Comparison of ENCODE assay signal across 8 cellular contexts in genomic region chr14:105419305-105420091, GRCh38. TPM values are rescaled to one million over a fixed set of nuclear protein-coding genes. Genes with fewer than 3 reads are reported as not detected.
DNase-seq lines count a peak whose midpoint lies in the region; ATAC-seq, FAIRE-seq and TF ChIP-seq lines count a peak whose summit lies in the region.

MTA1 (plus strand) TSS chr14:105419827; CDS start chr14:105420036, 209 bp downstream.

- peaks cover 6% of the 10 kb centered on the region for H3K9me1 ChIP-seq in K562 (ENCODE audit: control insufficient read depth, insufficient read depth, low read length)

- in situ Hi-C loops in K562 (cut with MboI): no loop called here

- peak; percentile 47 for TF ChIP-seq POLR2A in K562 (conservative IDR thresholded peaks at IDR 0.05)

- H3K4me2 ChIP-seq in K562 (ENCODE audit: insufficient read depth, low read length): peak within 1 kb of the TSS; percentile 77

- no peaks in the 10 kb centered on the region for H3K27me3 ChIP-seq in K562 (ENCODE audit: control insufficient read depth in 2 of 2, insufficient read depth in 2 of 2, low read length in 2 of 2)
- H3K27me3 ChIP-seq in iPS-18a (ENCODE audit: control insufficient read depth, insufficient read depth, low read length): peaks cover 1% of the 10 kb centered on the region
- H3K27me3 ChIP-seq in skeletal muscle tissue (ENCODE audit: control insufficient read depth in 3 of 3, insufficient read depth in 3 of 3, low read length in 3 of 3): no peaks in the 10 kb centered on the region

- H3K9me3 Mint-ChIP-seq in T-cell: no peaks in the 10 kb centered on the region

- H3K4me3 ChIP-seq in K562 (peak within 1 kb of the TSS; percentile 71), iPS-18a (ENCODE audit: low read length) (peak within 1 kb of the TSS; percentile 73), skeletal muscle tissue (ENCODE audit: low read length in 3 of 3) (peak within 1 kb of the TSS; percentile 73 to 83 (median 82))

- H4K20me1 ChIP-seq in K562 (replicated peaks; ENCODE audit: control insufficient read depth, insufficient read depth, low read length): no peaks in the 10 kb centered on the region

- intact Hi-C loops in K562 (cut with micrococcal nuclease): no loop called here

- no peak for TF ChIP-seq RAD21 in K562 (CRISPR knock-in tag; conservative IDR thresholded peaks at IDR 0.05 in 1 of 2, IDR thresholded peaks at IDR 0.05 in 1 of 2)

- H3K27ac Mint-ChIP-seq in T-cell: peak within 1 kb of the TSS in 1 of 2 donors; percentile 86

- H3K27me3 Mint-ChIP-seq in T-cell: peaks cover 0 to 2% of the 10 kb centered on the region in 2 donors

- ATAC-seq in HG03460 (IDR thresholded peaks at IDR 0.05; ENCODE audit: unreplicated experiment) (peak; percentile 47), T-cell (replicated peaks in 1 of 4) (peak; percentile 71 to 76 (median 72)), K562 (peak; percentile 73), HG02938 (IDR thresholded peaks at IDR 0.05; ENCODE audit: unreplicated experiment) (no peak)

- peaks cover 31 to 39% (median 32%) of the 10 kb centered on the region in 3 donors for H3K4me1 Mint-ChIP-seq in T-cell

- TF ChIP-seq EP300 in K562 (IDR thresholded peaks at IDR 0.05; ENCODE audit: low read length): no peak

- peak; percentile 42 for DNase-seq in NCI-H1436 (lab: John Stamatoyannopoulos, UW)
- DNase-seq in NCI-H1436 treated with DMSO at 0.1 percent for 48 hours (lab: John Stamatoyannopoulos, UW): no peak
- DNase-seq in T-cell: peak in 26 of 34 experiments; percentile 13 to 49 (median 26)
- DNase-seq in K562 (ENCODE audit: extremely low read depth in 1 of 4, low spot score in 3 of 4): peak; percentile 66 to 78 (median 76)

- H3K36me3 ChIP-seq in K562 (ENCODE audit: control insufficient read depth, insufficient read depth, low read length): peaks cover 25% of the 10 kb centered on the region; the same call in 2 of the 3 replicates
- peaks cover 4% of the 10 kb centered on the region for H3K36me3 ChIP-seq in iPS-18a (ENCODE audit: control insufficient read depth, low read depth, low read length)
- H3K36me3 ChIP-seq in skeletal muscle tissue (ENCODE audit: control insufficient read depth in 3 of 3, insufficient read depth in 3 of 3, low read length in 3 of 3): no peaks in the 10 kb centered on the region

- peaks cover 47% of the 10 kb centered on the region for H3K79me2 ChIP-seq in K562 (ENCODE audit: control insufficient read depth, insufficient read depth, low read length)

- H3K4me1 ChIP-seq in K562 (replicated peaks in 1 of 2; ENCODE audit: control insufficient read depth in 2 of 2, insufficient read depth in 2 of 2, low read length in 2 of 2): peaks cover 11 to 60% of the 10 kb centered on the region in 2 experiments; a peak in 4 of 5 replicates
- H3K4me1 ChIP-seq in iPS-18a (ENCODE audit: control insufficient read depth, low read depth, low read length): no peaks in the 10 kb centered on the region
- peaks cover 30 to 44% (median 43%) of the 10 kb centered on the region in 3 donors for H3K4me1 ChIP-seq in skeletal muscle tissue (ENCODE audit: control insufficient read depth in 3 of 3, insufficient read depth in 3 of 3, low read length in 3 of 3)

- no peaks in the 10 kb centered on the region for H3K9me3 ChIP-seq in K562 (replicated peaks; ENCODE audit: control insufficient read depth, insufficient read depth, low read depth, low read length)
- no peaks in the 10 kb centered on the region for H3K9me3 ChIP-seq in iPS-18a (ENCODE audit: control insufficient read depth, low read depth, low read length)
- H3K9me3 ChIP-seq in skeletal muscle tissue (ENCODE audit: control insufficient read depth in 3 of 3, low read length in 3 of 3): no peaks in the 10 kb centered on the region

- CTCF ChIA-PET in T-cell (lab: Charles Lee) (no interaction called here), K562 (lab: Yijun Ruan, JAX; ENCODE audit: low intra/inter-chr PET ratio) (no interaction called here)

- H3K36me3 Mint-ChIP-seq in T-cell: no peaks in the 10 kb centered on the region

- peak within 1 kb of the TSS; percentile 79 to 88 (median 84) for H3K4me3 Mint-ChIP-seq in T-cell

- BruUV-seq in K562 (replicated peaks; lab: Mats Ljungman, UMichigan): no TSS peak

- FAIRE-seq in K562 (lab: Jason Lieb, UNC): no peak

- POLR2A ChIA-PET in T-cell (lab: Charles Lee): no interaction called here
- POLR2A ChIA-PET in K562 (lab: Yijun Ruan, JAX): no interaction called here

- H3K9ac ChIP-seq in K562 (ENCODE audit: insufficient read depth in 1 of 2, low read depth in 2 of 2, low read length in 2 of 2) (peak within 1 kb of the TSS; percentile 81 to 98), iPS-18a (ENCODE audit: low read length) (peak within 1 kb of the TSS; percentile 94), skeletal muscle tissue (ENCODE audit: low read depth in 1 of 3, low read length in 3 of 3) (peak within 1 kb of the TSS; percentile 81 to 93 (median 91))

- 7% methylated on average over 11 of the region's 93 CpGs for WGBS in K562 (ENCODE audit: insufficient coverage, low coverage, missing lambda C conversion rate)

- H3K27ac ChIP-seq in K562 (ENCODE audit: extremely low read depth, low read depth, low read length): peak within 1 kb of the TSS; percentile 80
- peak within 1 kb of the TSS; percentile 67 for H3K27ac ChIP-seq in iPS-18a (ENCODE audit: low read length)
- H3K27ac ChIP-seq in skeletal muscle tissue (ENCODE audit: low read depth, low read length): peak within 1 kb of the TSS; percentile 41

- TF ChIP-seq CTCF in K562 (IDR thresholded peaks at IDR 0.05 in 2 of 3, conservative IDR thresholded peaks at IDR 0.05 in 1 of 3; ENCODE audit: insufficient read depth in 2 of 3, low read depth in 1 of 3, low read length in 3 of 3): no peak

- H2AFZ ChIP-seq in K562 (ENCODE audit: low read depth, low read length): peak within 1 kb of the TSS; percentile 89

TF ChIP-seq in K562, 482 proteins besides CTCF, POLR2A, EP300 and RAD21 (continues in another document):
- TF ChIP-seq TAF1 (IDR thresholded peaks at IDR 0.05; ENCODE audit: control insufficient read depth, extremely low read depth, insufficient read depth, low read length, severe bottlenecking) (no peak), ATF2 (CRISPR knock-in tag; IDR thresholded peaks at IDR 0.05) (no peak), ZNF589 (CRISPR knock-in tag; IDR thresholded peaks at IDR 0.05; ENCODE audit: low read depth) (no peak), POLR2G (IDR thresholded peaks at IDR 0.05; ENCODE audit: low read depth, low read length) (peak; percentile 49; the same call in 1 of the 2 replicates), SP2 (IDR thresholded peaks at IDR 0.05; ENCODE audit: extremely low read depth, low read depth, low read length, poor library complexity, severe bottlenecking) (no peak), MEF2A (IDR thresholded peaks at IDR 0.05; ENCODE audit: control insufficient read depth, low read depth, low read length) (no peak), CAMTA2 (CRISPR knock-in tag; conservative IDR thresholded peaks at IDR 0.05) (no peak), POLR2AphosphoS5 (IDR thresholded peaks at IDR 0.05; ENCODE audit: control insufficient read depth, insufficient read depth, low read depth, low read length) (peak; percentile 30; the same call in 1 of the 2 replicates), HNRNPUL1 (IDR thresholded peaks at IDR 0.05; ENCODE audit: low read length) (no peak), IRF1 (CRISPR knock-in tag; IDR thresholded peaks at IDR 0.05; ENCODE audit: borderline replicate concordance) (no peak), SIN3B (IDR thresholded peaks at IDR 0.05; ENCODE audit: low read depth) (0 out of 2 replicates have a peak, but pooled peaks have one; percentile 24)

RNA-seq across cellular contexts. Expression of gene MTA1, which starts in this region (rescaled TPM):
- 100 to 1,000 TPM; 111 to 152 (median 141) TPM for total RNA-seq in T-cell
- 154 and 390 TPM in 2 replicates for total RNA-seq in K562 (2011; cell fraction: chromatin; rRNA removed; ENCODE audit: low replicate concordance)
- total RNA-seq in K562 (2011; cell fraction: nucleolus; rRNA removed): 257 and 271 TPM in 2 replicates
- total RNA-seq in K562 (2011; cell fraction: nucleoplasm; rRNA removed): 138 and 156 TPM in 2 replicates
- 48.1 and 61.0 TPM in 2 replicates for total RNA-seq in K562 (2014; rRNA removed)
- total RNA-seq in K562 (2014; rRNA removed; fragmentation: Illumina TruSeq; extraction: Trizol): 11.6 and 12.2 TPM in 2 replicates
- total RNA-seq in K562 (2015; rRNA removed; fragmentation: Illumina TruSeq; extraction: Trizol): 32.3 and 33.4 TPM in 2 replicates
- total RNA-seq in K562 (2021): 107 and 118 TPM in 2 replicates
- 47.7 and 58.6 TPM in 2 replicates for polyA plus RNA-seq in K562 (2011; rRNA removed)
- 31.6 and 47.1 TPM in 2 replicates for polyA plus RNA-seq in K562 (2011; cell fraction: cytosol; rRNA removed)
- polyA plus RNA-seq in K562 (2011; cell fraction: nucleus; rRNA removed): 383 and 622 TPM in 2 replicates
- polyA plus RNA-seq in K562 (2012): 74.0 and 91.7 TPM in 2 replicates
- polyA plus RNA-seq in K562 (2014; fragmentation: Illumina TruSeq; extraction: Trizol): 29.5 and 45.4 TPM in 2 replicates
- polyA plus RNA-seq in K562 (2014; fragmentation: Nextera tagmentation; extraction: Ambion mirVana): under 1 TPM; 0.13 to 0.14 TPM
- polyA plus RNA-seq in K562 (2014; rRNA removed): 90.0 and 103 TPM in 2 replicates
- 13.9 and 22.6 TPM in 2 replicates for polyA minus RNA-seq in K562 (2011; rRNA and poly(A)+ RNA removed)
- polyA minus RNA-seq in K562 (2011; cell fraction: cytosol; rRNA and poly(A)+ RNA removed): 69.0 and 80.6 TPM in 2 replicates
- polyA minus RNA-seq in K562 (2011; cell fraction: nucleus; rRNA and poly(A)+ RNA removed): 102 and 104 TPM in 2 replicates
- 19.3 TPM for total RNA-seq in skeletal muscle tissue
